ENCODE assay signal across 26 cellular contexts in the genomic region with DNA sequence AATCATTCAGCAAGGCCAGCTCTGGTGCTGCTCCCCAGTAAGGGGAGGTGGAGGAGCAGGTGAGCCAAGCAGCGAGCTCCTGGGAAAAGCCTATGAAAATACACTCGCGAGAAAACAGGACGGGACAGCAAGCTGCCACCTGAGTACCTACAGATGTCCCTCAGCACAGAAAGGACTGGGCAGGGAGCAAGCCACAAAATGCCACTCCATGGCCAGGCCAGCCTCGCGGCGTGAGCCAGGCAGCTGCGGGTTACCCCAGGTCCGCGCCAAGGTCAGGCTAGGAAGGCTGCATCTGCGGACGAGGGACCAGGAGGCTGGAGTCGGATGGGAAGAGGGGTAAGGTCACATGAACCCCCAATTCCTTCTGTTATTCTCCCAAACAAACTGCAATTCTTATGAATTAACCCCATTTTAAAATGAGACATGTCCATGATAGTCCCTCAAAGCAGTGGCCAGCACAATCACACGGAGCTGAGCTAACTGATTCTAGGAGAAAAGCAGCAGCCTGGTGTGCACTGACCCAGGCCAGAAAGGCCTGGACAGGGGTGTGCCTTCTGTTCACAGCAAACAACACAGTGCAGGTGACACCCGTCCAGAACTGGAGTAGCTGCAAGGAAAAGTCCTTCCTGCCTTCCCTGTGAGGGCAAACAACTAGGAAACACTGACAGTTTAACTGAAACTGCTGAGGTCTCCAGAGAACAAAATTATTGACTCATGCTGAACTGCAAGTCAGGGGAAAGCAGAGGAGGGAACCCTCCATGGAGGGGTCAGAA.
"Had no signal": no experiment of that assay in that cellular context is flagged by ENCODE, and none has a peak within 500 bp of the region (broad histone marks: within the 10 kb centered on the region; RNA-seq: fewer than 3 reads in every experiment).

No MANE protein-coding gene starts in this region.

- DNase-seq: activated CD4-positive, alpha-beta T cell treated with anti-CD3 and anti-CD28 coated beads for 48 hours; activated gamma-delta T cell treated with Interleukin-2 at 50 U/mL for 16 hours; activated naive CD8-positive, alpha-beta T cell treated with anti-CD3 and anti-CD28 coated beads for 36 hours; activated T-cell treated with anti-CD3 and anti-CD28 coated beads for 4 hours; adrenal gland; aorta; body of pancreas; cerebellar nuclear complex; colonic mucosa; dorsolateral prefrontal cortex; effector memory CD4-positive, alpha-beta T cell; erythroblast; gastrocnemius medialis; glutamatergic neuron; left ventricle myocardium inferior; mesendoderm; mucosa of descending colon; posterior cingulate gyrus; right cardiac atrium; stimulated activated CD4-positive, alpha-beta T cell treated with anti-CD3 and anti-CD28 coated beads, Interleukin-4, amount 100 ng/mL, for 24 hours; stimulated activated CD8-positive, alpha-beta memory T cell treated with anti-CD3 and anti-CD28 coated beads, Interleukin-4, amount 100 ng/mL, for 48 hours; stimulated activated naive CD4-positive, alpha-beta T cell had no signal

- H3K27ac Mint-ChIP-seq: natural killer cell treated with Interleukin-12 subunit alpha and Interleukin-12 subunit beta and Interleukin-15 and Interleukin-18, amount 100 ng/mL, for 72 hours had no signal

- H3K4me1 ChIP-seq: adrenal gland, body of pancreas, gastrocnemius medialis, suprapubic skin, tibial nerve had no signal

- H3K27me3 Mint-ChIP-seq: activated naive CD8-positive, alpha-beta T cell treated with anti-CD3 and anti-CD28 coated beads for 36 hours; natural killer cell treated with Interleukin-12 subunit alpha and Interleukin-12 subunit beta and Interleukin-15 and Interleukin-18, amount 100 ng/mL, for 72 hours had no signal

- H3K4me3 Mint-ChIP-seq: activated naive CD8-positive, alpha-beta T cell treated with anti-CD3 and anti-CD28 coated beads for 36 hours; natural killer cell treated with Interleukin-12 subunit alpha and Interleukin-12 subunit beta and Interleukin-15 and Interleukin-18, amount 100 ng/mL, for 72 hours had no signal

- H3K27ac ChIP-seq: adrenal gland, body of pancreas, colonic mucosa, dorsolateral prefrontal cortex, gastrocnemius medialis, left ventricle myocardium inferior, suprapubic skin, tibial nerve had no signal

- ATAC-seq: body of pancreas; gastrocnemius medialis; mucosa of descending colon; natural killer cell treated with Interleukin-12 subunit alpha and Interleukin-12 subunit beta and Interleukin-15 and Interleukin-18, amount 100 ng/mL, for 72 hours; right cardiac atrium had no signal

- H3K9me3 Mint-ChIP-seq: activated naive CD8-positive, alpha-beta T cell treated with anti-CD3 and anti-CD28 coated beads for 36 hours; natural killer cell treated with Interleukin-12 subunit alpha and Interleukin-12 subunit beta and Interleukin-15 and Interleukin-18, amount 100 ng/mL, for 72 hours had no signal

- H3K4me3 ChIP-seq: adrenal gland, body of pancreas, colonic mucosa, dorsolateral prefrontal cortex, gastrocnemius medialis, left ventricle myocardium inferior, lung, mucosa of descending colon, suprapubic skin, tibial nerve had no signal

- H3K27me3 ChIP-seq: adrenal gland, body of pancreas, colonic mucosa, dorsolateral prefrontal cortex, gastrocnemius medialis, suprapubic skin, tibial nerve had no signal

- H3K9me3 ChIP-seq: adrenal gland, body of pancreas, colonic mucosa, gastrocnemius medialis, left ventricle myocardium inferior, mucosa of descending colon, suprapubic skin, tibial nerve had no signal
